In the genomic region with DNA sequence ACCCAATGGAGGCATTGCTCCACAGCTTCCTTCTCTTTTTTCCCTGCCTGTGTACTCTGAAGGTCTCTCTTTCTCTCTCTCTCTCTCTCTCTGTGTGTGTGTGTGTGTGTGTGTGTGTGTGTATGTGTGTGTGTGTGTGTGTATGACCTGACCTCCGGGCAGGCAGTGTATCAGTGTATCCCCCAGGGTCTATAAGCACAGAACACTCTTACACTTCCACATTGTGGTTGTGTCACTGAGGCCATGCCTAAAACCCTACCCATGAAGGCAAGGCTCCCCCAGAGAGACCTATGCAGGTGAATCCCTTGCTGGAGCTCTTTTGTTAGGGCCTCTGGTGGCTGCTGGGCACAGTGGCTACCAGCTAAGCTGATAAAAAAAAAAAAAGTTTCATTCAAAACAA, we compare ENCODE assay signal across 25 cellular contexts.
"Had no signal": no experiment of that assay in that cellular context is flagged by ENCODE, and none has a peak within 500 bp of the region (broad histone marks: within the 10 kb centered on the region; RNA-seq: fewer than 3 reads in every experiment).

No MANE protein-coding gene starts in this region.

- H3K36me3 ChIP-seq: Peyer's patch, SJCRH30 had no signal

- H3K9ac ChIP-seq: KMS-11 had no signal

- H3K9me3 ChIP-seq: Peyer's patch, SJCRH30 had no signal

- H3K4me2 ChIP-seq: KMS-11, PC-9 had no signal

- H3K4me3 Mint-ChIP-seq: IgD-negative memory B cell had no signal

- H3K27ac ChIP-seq: HL-60, KMS-11, PC-9, Peyer's patch, SJCRH30 had no signal

- DNase-seq: Kasumi-1, MM.1S, NCI-H1092 treated with DMSO at 0.1 percent for 48 hours, NCI-H1436, NCI-H187, NCI-H2029, NCI-H2081 treated with DMSO at 0.1 percent for 48 hours, NCI-H2171, NCI-H226, NCI-H446, NCI-H510A, NCI-H524 treated with DMSO at 0.1 percent for 48 hours, NCI-H69, NCI-H774, OCI-M1, PC-9, Peyer's patch, SHP77 treated with DMSO at 0.1 percent for 48 hours, SJCRH30 had no signal

- H3K27me3 ChIP-seq: Peyer's patch, SJCRH30 had no signal

- H3K4me3 ChIP-seq: K562, PC-9, Peyer's patch, SJCRH30 had no signal

- H3K4me1 ChIP-seq: Peyer's patch, SJCRH30 had no signal

- ATAC-seq: K562, Right ventricle myocardium inferior, SK-N-SH treated with all-trans-retinoic acid at 6 μM for 48 hours had no signal

- H3K27ac Mint-ChIP-seq: IgD-negative memory B cell had no signal

- H3K4me1 Mint-ChIP-seq: IgD-negative memory B cell had no signal

- H2AFZ ChIP-seq: PC-9 had no signal
